ENCODE assay signal across 24 cellular contexts in genomic region chr4:19592391-19592790, GRCh38.
A peak's percentile ranks its signal among the peaks of the same experiment; 100 is the strongest.
DNase-seq lines count a peak whose midpoint lies in the region; ATAC-seq and TF ChIP-seq lines count a peak whose summit lies in the region.
"Had no signal": no experiment of that assay in that cellular context is flagged by ENCODE, and none has a peak within 500 bp of the region (broad histone marks: within the 10 kb centered on the region; RNA-seq: fewer than 3 reads in every experiment).

No MANE protein-coding gene starts in this region.

- no peak overlapping the region for H3K4me2 ChIP-seq in GM23248 (ENCODE audit: unreplicated experiment)
- no peak overlapping the region for H3K4me2 ChIP-seq in PC-3 (ENCODE audit: low read length)

- DNase-seq in AG08395 (ENCODE audit: low spot score) (peak; percentile 3), GM23248 (peak; percentile 48), PC-3 (peak; percentile 49), fibroblast of the aortic adventitia (ENCODE audit: low read depth) (peak; percentile 30), adrenal gland (no peak)
- DNase-seq: activated CD4-positive, alpha-beta T cell treated with anti-CD3 and anti-CD28 coated beads, Interleukin-2, amount 10 ng/mL, durations not matched to agents 24 days and 14 days; activated naive CD4-positive, alpha-beta T cell treated with anti-CD3 and anti-CD28 coated beads for 36 hours; activated T-cell treated with anti-CD3 and anti-CD28 coated beads, Interleukin-2, amount 50 U/mL, for 4 hours; amniotic stem cell; brain microvascular endothelial cell; effector CD4-positive, alpha-beta T cell; NCI-H1417; NCI-H2081; NCI-H524; NK-92 treated with Interleukin-12 subunit alpha and Interleukin-12 subunit beta, amount 100 ng/mL, for 24 hours; posterior cingulate gyrus; right lobe of liver; SHP77 treated with DMSO at 0.1 percent for 48 hours; stimulated activated CD4-positive, alpha-beta T cell treated with anti-CD3 and anti-CD28 coated beads, Interleukin-2, amount 100 ng/mL, for 48 hours; T1000 had no signal

- H3K27me3 ChIP-seq in GM23248 (replicated peaks; ENCODE audit: insufficient read depth), result no peaks in the 10 kb centered on the region
- H3K27me3 ChIP-seq in PC-3 (ENCODE audit: low read length), result no peaks in the 10 kb centered on the region
- H3K27me3 ChIP-seq in adrenal gland, result no peaks in the 10 kb centered on the region
- H3K27me3 ChIP-seq: brain microvascular endothelial cell, right lobe of liver, tibial nerve had no signal

- H3K36me3 ChIP-seq in GM23248 (ENCODE audit: low read depth) (no peaks in the 10 kb centered on the region), PC-3 (ENCODE audit: low read depth, low read length) (no peaks in the 10 kb centered on the region), adrenal gland (replicated peaks in 1 of 2) (no peaks in the 10 kb centered on the region)
- H3K36me3 ChIP-seq: brain microvascular endothelial cell, right lobe of liver, tibial nerve had no signal

- in situ Hi-C loops in GM23248 (cut with MboI), result no loop called here

- H3K9me3 ChIP-seq in GM23248 (ENCODE audit: low read depth) (no peaks in the 10 kb centered on the region), PC-3 (ENCODE audit: low read length) (no peaks in the 10 kb centered on the region), adrenal gland (replicated peaks in 1 of 3) (no peaks in the 10 kb centered on the region)
- H3K9me3 ChIP-seq: right lobe of liver had no signal

- H2AFZ ChIP-seq in GM23248, result no peak overlapping the region
- no peak overlapping the region for H2AFZ ChIP-seq in PC-3 (ENCODE audit: low read length)

- H4K20me1 ChIP-seq in GM23248 (ENCODE audit: insufficient read depth) (no peaks in the 10 kb centered on the region), PC-3 (ENCODE audit: low read length) (no peaks in the 10 kb centered on the region)

- H3K9me2 ChIP-seq in GM23248 (ENCODE audit: insufficient read depth) (no peaks in the 10 kb centered on the region), PC-3 (replicated peaks; ENCODE audit: low read length) (no peaks in the 10 kb centered on the region)

- peak; percentile 56; the same call in 1 of the 2 replicates for ATAC-seq in PC-3
- ATAC-seq in HG02798 (IDR thresholded peaks at IDR 0.05; ENCODE audit: poor library complexity, unreplicated experiment), result no peak
- ATAC-seq in HG03432 (IDR thresholded peaks at IDR 0.05; ENCODE audit: unreplicated experiment), result no peak
- ATAC-seq: activated T-cell treated with anti-CD3 and anti-CD28 coated beads, Interleukin-2, amount 50 U/mL, for 4 hours; right lobe of liver had no signal

- no peak for TF ChIP-seq POLR2A in adrenal gland (IDR thresholded peaks at IDR 0.05)

- H3K9ac ChIP-seq in GM23248 (no peak overlapping the region), PC-3 (ENCODE audit: low read length) (no peak overlapping the region)

- WGBS in GM23248 (ENCODE audit: low coverage in 1 of 2, low lambda C conversion rate in 2 of 2, missing lambda C conversion rate in 2 of 2), 2 experiments, result 80 to 88% methylated on average over 3 of the region's 3 CpGs
- 80 to 91% (median 87%) methylated on average over 3 of the region's 3 CpGs for WGBS in adrenal gland, 4 donors

- H3K4me3 ChIP-seq in GM23248 (no peak overlapping the region), PC-3 (ENCODE audit: low read length) (no peak overlapping the region), fibroblast of the aortic adventitia (ENCODE audit: low read depth, low read length) (no peak overlapping the region), adrenal gland (no peak overlapping the region)
- H3K4me3 ChIP-seq: right lobe of liver, tibial nerve had no signal

- BruUV-seq in PC-3 (replicated peaks; lab: Mats Ljungman, UMichigan), result no TSS peak

- H3K79me2 ChIP-seq in GM23248 (ENCODE audit: insufficient read depth) (no peaks in the 10 kb centered on the region), PC-3 (ENCODE audit: low read length) (no peaks in the 10 kb centered on the region)

- H3K27ac ChIP-seq in GM23248 (no peak overlapping the region), PC-3 (ENCODE audit: low read length) (no peak overlapping the region), adrenal gland (no peak overlapping the region)
- H3K27ac ChIP-seq: brain microvascular endothelial cell, C4-2B, right lobe of liver, tibial nerve had no signal

- CTCF ChIA-PET in PC-3 (lab: Charles Lee), result no interaction called here

- TF ChIP-seq CTCF in PC-3 (conservative IDR thresholded peaks at IDR 0.05; ENCODE audit: low read depth, low read length), result no peak
- TF ChIP-seq CTCF in fibroblast of the aortic adventitia (IDR thresholded peaks at IDR 0.05; ENCODE audit: insufficient read depth, low read length), result no peak
- no peak for TF ChIP-seq CTCF in adrenal gland (IDR thresholded peaks at IDR 0.05)

- H3F3A ChIP-seq in GM23248 (ENCODE audit: insufficient read depth), result no peaks in the 10 kb centered on the region
- H3F3A ChIP-seq in PC-3 (ENCODE audit: low read length, unreplicated experiment), result no peaks in the 10 kb centered on the region

- H3K4me1 ChIP-seq in GM23248 (ENCODE audit: insufficient read depth) (no peaks in the 10 kb centered on the region), PC-3 (ENCODE audit: insufficient read depth, low read length) (peaks cover 7% of the 10 kb centered on the region), adrenal gland (replicated peaks in 1 of 2) (no peaks in the 10 kb centered on the region)
- H3K4me1 ChIP-seq: right lobe of liver, tibial nerve had no signal

- intact Hi-C loops in PC-3 (cut with micrococcal nuclease), result no loop called here
- intact Hi-C loops in adrenal gland (cut with DNase I), result no loop called here

- POLR2A ChIA-PET in PC-3 (lab: Charles Lee; ENCODE audit: unreplicated experiment), result no interaction called here

Comparison
In these comparisons a context has a peak if more than half of its experiments do, and no peak if none do; other contexts are left out.
1. DNase-seq: peak in AG08395 (single experiment), GM23248 (single experiment), PC-3 (single experiment) and fibroblast of the aortic adventitia (single experiment); none in adrenal gland (0 of 7).